ENCODE assay signal across 7 cellular contexts in genomic region chr5:97181856-97182545, GRCh38. TPM values are rescaled to one million over a fixed set of nuclear protein-coding genes. Genes with fewer than 3 reads are reported as not detected.
A peak's percentile ranks its signal among the peaks of the same experiment; 100 is the strongest.
DNase-seq lines count a peak whose midpoint lies in the region; ATAC-seq and TF ChIP-seq lines count a peak whose summit lies in the region.

No MANE protein-coding gene starts in this region.

- no peaks in the 10 kb centered on the region for H3F3A ChIP-seq in smooth muscle cell (ENCODE audit: low read depth)

- peaks cover 36% of the 10 kb centered on the region for H3K4me1 Mint-ChIP-seq in T-helper 17 cell
- H3K4me1 Mint-ChIP-seq in glutamatergic neuron (ENCODE audit: low read depth, unreplicated experiment), result peaks cover 8% of the 10 kb centered on the region

- peak overlapping the region; percentile 97 for H3K4me3 Mint-ChIP-seq in T-helper 17 cell
- H3K4me3 Mint-ChIP-seq in glutamatergic neuron (ENCODE audit: unreplicated experiment), result peak overlapping the region; percentile 93

- H3K27ac Mint-ChIP-seq in T-helper 17 cell (peak overlapping the region; percentile 100), glutamatergic neuron (ENCODE audit: unreplicated experiment) (peak overlapping the region; percentile 99)

- TF ChIP-seq CTCF in HFF-Myc (IDR thresholded peaks at IDR 0.05; ENCODE audit: low read depth, low read length, missing control alignments) (no peak), glutamatergic neuron (IDR thresholded peaks at IDR 0.05; ENCODE audit: partially characterized antibody, unreplicated experiment) (no peak), smooth muscle cell (IDR thresholded peaks at IDR 0.05; ENCODE audit: borderline replicate concordance, insufficient read depth, poor library complexity, severe bottlenecking) (no peak)

- ATAC-seq in T-helper 17 cell, result no peak

- peak overlapping the region; percentile 93 for H3K9ac ChIP-seq in smooth muscle cell (ENCODE audit: low read depth)

- H3K9me3 Mint-ChIP-seq in glutamatergic neuron (ENCODE audit: unreplicated experiment), result peaks cover 6% of the 10 kb centered on the region

- no peaks in the 10 kb centered on the region for H3K9me3 ChIP-seq in T-helper 17 cell (ENCODE audit: control insufficient read depth, low read length, poor library complexity, severe bottlenecking)
- H3K9me3 ChIP-seq in smooth muscle cell (replicated peaks; ENCODE audit: low read depth), result no peaks in the 10 kb centered on the region

- peaks cover 12% of the 10 kb centered on the region for H3K36me3 ChIP-seq in smooth muscle cell (ENCODE audit: low read depth)

- H3K27me3 ChIP-seq in smooth muscle cell (ENCODE audit: low read depth), result no peaks in the 10 kb centered on the region

- peak overlapping the region; percentile 89 for H3K4me2 ChIP-seq in smooth muscle cell

- H3K4me1 ChIP-seq in smooth muscle cell (ENCODE audit: low read depth), result peaks cover 12% of the 10 kb centered on the region

- H4K20me1 ChIP-seq in smooth muscle cell (ENCODE audit: low read depth), result peaks cover 24% of the 10 kb centered on the region

- peak overlapping the region; percentile 94 for H3K4me3 ChIP-seq in HFF-Myc (replicated peaks; ENCODE audit: low read depth, low read length)
- H3K4me3 ChIP-seq in smooth muscle cell, result peak overlapping the region; percentile 91

- peak overlapping the region; percentile 94 for H3K27ac ChIP-seq in smooth muscle cell (ENCODE audit: low read depth)

- H3K36me3 Mint-ChIP-seq in T-helper 17 cell (ENCODE audit: low read depth) (peaks cover 13% of the 10 kb centered on the region), glutamatergic neuron (ENCODE audit: unreplicated experiment) (peaks cover 5% of the 10 kb centered on the region)

- no peak overlapping the region for H2AFZ ChIP-seq in smooth muscle cell (ENCODE audit: low read depth)

- 89% methylated on average over 4 of the region's 4 CpGs for WGBS in smooth muscle cell (ENCODE audit: low lambda C conversion rate)

- peaks cover 38% of the 10 kb centered on the region for H3K79me2 ChIP-seq in smooth muscle cell (ENCODE audit: low read depth)

- DNase-seq in HFF-Myc (ENCODE audit: extremely low read depth, low read depth) (no peak), T-helper 17 cell (no peak), glutamatergic neuron (no peak), smooth muscle cell (lab: John Stamatoyannopoulos, UW; ENCODE audit: unreplicated experiment) (no peak), COLO668 (lab: John Stamatoyannopoulos, UW; ENCODE audit: unreplicated experiment) (no peak), NK-92 (lab: John Stamatoyannopoulos, UW; ENCODE audit: unreplicated experiment) (no peak), pons (ENCODE audit: low spot score) (no peak)

- H3K27me3 Mint-ChIP-seq in T-helper 17 cell, result no peaks in the 10 kb centered on the region
- H3K27me3 Mint-ChIP-seq in glutamatergic neuron (ENCODE audit: unreplicated experiment), result peaks cover 3% of the 10 kb centered on the region

RNA-seq across cellular contexts. Expression of gene RIOK2, which starts 1.0 kb away (rescaled TPM):
- 10 to 100 TPM; 16.9 to 27.2 TPM for total RNA-seq in T-helper 17 cell
- total RNA-seq in glutamatergic neuron (ENCODE audit: unreplicated experiment), result 34.9 TPM
- total RNA-seq in smooth muscle cell, result 34.3 and 52.9 TPM in 2 replicates
- polyA plus RNA-seq in smooth muscle cell, result 45.6 and 47.4 TPM in 2 replicates

RNA-seq across cellular contexts. Expression of gene LIX1, which starts 39.6 kb away (rescaled TPM):
- not detected for total RNA-seq in T-helper 17 cell
- total RNA-seq in glutamatergic neuron (ENCODE audit: unreplicated experiment), result not detected
- total RNA-seq in smooth muscle cell, result 21.8 and 27.4 TPM in 2 replicates
- 11.8 and 20.1 TPM in 2 replicates for polyA plus RNA-seq in smooth muscle cell

Comparison
In these comparisons a context has a peak if more than half of its experiments do, and no peak if none do; other contexts are left out.
1. RNA of gene LIX1, which starts 39.6 kb away (total RNA-seq): 21.8 to 27.4 TPM in smooth muscle cell; not detected in T-helper 17 cell and not detected in glutamatergic neuron (single experiment); every median in the first group is over 10 times any median in the second.